1 cellular context compared by ENCODE assay signal in genomic region chr10:31945392-31945791, GRCh38.
A peak's percentile ranks its signal among the peaks of the same experiment; 100 is the strongest.
TF ChIP-seq lines count a peak whose summit lies in the region.

No MANE protein-coding gene starts in this region.

TF ChIP-seq in HEK293, 187 proteins besides CTCF, POLR2A, EP300 and RAD21 (continued from another document):
- no peak for TF ChIP-seq PATZ1 (tag by site-specific recombination; IDR thresholded peaks at IDR 0.05)
- peak; percentile 78 for TF ChIP-seq PRDM6 (tag by site-specific recombination; IDR thresholded peaks at IDR 0.05)
- TF ChIP-seq OVOL3 (tag by site-specific recombination; IDR thresholded peaks at IDR 0.05), result no peak
- TF ChIP-seq ZNF362 (tag by site-specific recombination; IDR thresholded peaks at IDR 0.05), result peak; percentile 54; the same call in 1 of the 2 replicates
- TF ChIP-seq ZNF785 (tag by site-specific recombination; IDR thresholded peaks at IDR 0.05), result no peak
- no peak for TF ChIP-seq BCL11B (tag by site-specific recombination; IDR thresholded peaks at IDR 0.05; ENCODE audit: low read depth)
- TF ChIP-seq BCL11A (tag by site-specific recombination; IDR thresholded peaks at IDR 0.05; ENCODE audit: low read depth), result no peak
- TF ChIP-seq ZFP37 (tag by site-specific recombination; IDR thresholded peaks at IDR 0.05), result no peak
- peak; percentile 39; the same call in 1 of the 2 replicates for TF ChIP-seq ATF2 (tag by site-specific recombination; IDR thresholded peaks at IDR 0.05; ENCODE audit: low read depth)
- TF ChIP-seq REST (tag by site-specific recombination; IDR thresholded peaks at IDR 0.05), result no peak
- TF ChIP-seq ZNF292 (tag by site-specific recombination; IDR thresholded peaks at IDR 0.05; ENCODE audit: borderline replicate concordance, low read depth), result no peak
- no peak for TF ChIP-seq TCF7L2 (IDR thresholded peaks at IDR 0.05; ENCODE audit: borderline replicate concordance, low read depth, low read length)
- peak; percentile 67 for TF ChIP-seq ZNF629 (tag by site-specific recombination; IDR thresholded peaks at IDR 0.05)
- TF ChIP-seq ZNF140 (tag by site-specific recombination; IDR thresholded peaks at IDR 0.05), result no peak
- TF ChIP-seq ZSCAN30 (tag by site-specific recombination; IDR thresholded peaks at IDR 0.05), result no peak
- TF ChIP-seq ZBTB7A (tag by site-specific recombination; IDR thresholded peaks at IDR 0.05; ENCODE audit: low read depth), result no peak
- TF ChIP-seq ZNF777 (tag by site-specific recombination; IDR thresholded peaks at IDR 0.05; ENCODE audit: borderline replicate concordance), result no peak
